Comparison of ENCODE assay signal across 25 cellular contexts in the genomic region with DNA sequence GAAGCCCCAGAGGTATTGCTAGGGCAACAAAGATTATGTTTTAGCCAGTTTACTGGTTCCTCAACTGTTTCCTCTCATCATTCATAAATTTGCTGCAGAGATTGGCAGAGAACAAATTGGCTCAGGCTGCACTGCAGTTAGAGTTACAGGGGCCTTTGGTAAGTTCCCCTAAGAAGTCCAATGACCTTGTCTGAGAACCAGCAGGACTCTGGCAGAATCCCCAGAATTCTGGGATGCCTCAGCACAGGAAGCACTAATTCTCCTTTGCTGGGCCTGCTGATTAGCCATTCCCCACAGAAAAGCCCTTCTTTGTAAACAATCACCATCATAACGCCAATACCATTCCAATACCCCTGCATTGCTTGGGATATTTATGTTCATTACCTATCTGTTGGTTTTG.
A peak's percentile ranks its signal among the peaks of the same experiment; 100 is the strongest.
DNase-seq lines count a peak whose midpoint lies in the region; ATAC-seq and TF ChIP-seq lines count a peak whose summit lies in the region.
"Had no signal": no experiment of that assay in that cellular context is flagged by ENCODE, and none has a peak within 500 bp of the region (broad histone marks: within the 10 kb centered on the region; RNA-seq: fewer than 3 reads in every experiment).

No MANE protein-coding gene starts in this region.

- no peak overlapping the region for H3K4me3 ChIP-seq in ascending aorta
- H3K4me3 ChIP-seq: body of pancreas, lung, neural progenitor cell, prostate gland, vagina had no signal

- intact Hi-C loops in ascending aorta (cut with DNase I) (no loop called here), left ventricle myocardium superior (cut with micrococcal nuclease) (no loop called here), sciatic nerve (cut with DNase I) (no loop called here)

- ATAC-seq in left ventricle myocardium superior (peak; percentile 87), sciatic nerve (peak; percentile 62), GM21528 (IDR thresholded peaks at IDR 0.05; ENCODE audit: low FRiP score, unreplicated experiment) (no peak)
- ATAC-seq: body of pancreas, foreskin keratinocyte, Panc1, T-cell had no signal

- H3K27ac ChIP-seq in ascending aorta = peak overlapping the region; percentile 17 to 30
- H3K27ac ChIP-seq: body of pancreas, foreskin keratinocyte, neural progenitor cell, prostate gland, vagina had no signal

- peaks cover 4 to 14% of the 10 kb centered on the region in 2 donors for H3K4me1 ChIP-seq in ascending aorta
- H3K4me1 ChIP-seq: body of pancreas, foreskin keratinocyte, neural progenitor cell, prostate gland, vagina had no signal

- DNase-seq in G401 (ENCODE audit: low spot score) = peak; percentile 44
- DNase-seq in ascending aorta (ENCODE audit: low spot score in 2 of 2) = no peak
- DNase-seq in left ventricle myocardium superior = no peak
- DNase-seq in sciatic nerve (ENCODE audit: low spot score) = no peak
- DNase-seq in HuH-7 (ENCODE audit: low spot score) = no peak
- DNase-seq in activated naive CD4-positive, alpha-beta T cell (lab: John Stamatoyannopoulos, UW) = no peak
- DNase-seq in stimulated activated CD4-positive, alpha-beta T cell treated with anti-CD3 and anti-CD28 coated beads, Interleukin-12 subunit alpha, Interleukin-12 subunit beta, amount 100 ng/mL, for 4 hours = no peak
- DNase-seq: activated CD4-positive, alpha-beta T cell treated with anti-CD3 and anti-CD28 coated beads, Interleukin-2, amount 50 U/mL, for 4 hours; activated CD4-positive, CD25-positive, alpha-beta regulatory T cell; CD4-positive, alpha-beta T cell; DMS 273 treated with DMSO at 0.1 percent for 48 hours; effector CD8-positive, alpha-beta T cell; foreskin keratinocyte; GOT3; NCI-H146; NCI-H510A; stimulated activated CD4-positive, alpha-beta T cell treated with anti-CD3 and anti-CD28 coated beads, Interleukin-1b, Interleukin-23, amount 100 ng/mL, for 48 hours; T-cell had no signal

- H3K36me3 ChIP-seq in ascending aorta = no peaks in the 10 kb centered on the region
- H3K36me3 ChIP-seq: neural progenitor cell, prostate gland, vagina had no signal

- no peaks in the 10 kb centered on the region for H3K27me3 ChIP-seq in ascending aorta
- H3K27me3 ChIP-seq: body of pancreas, foreskin keratinocyte, neural progenitor cell, vagina had no signal

- in situ Hi-C loops in G401 (cut with HindIII; ENCODE audit: low sequenced_read_pairs) = no loop called here

- no peak for TF ChIP-seq CTCF in ascending aorta (IDR thresholded peaks at IDR 0.05)

- no peaks in the 10 kb centered on the region for H3K9me3 ChIP-seq in ascending aorta
- H3K9me3 ChIP-seq: body of pancreas, prostate gland, vagina had no signal
